ENCODE assay signal across 1 cellular context in the genomic region with DNA sequence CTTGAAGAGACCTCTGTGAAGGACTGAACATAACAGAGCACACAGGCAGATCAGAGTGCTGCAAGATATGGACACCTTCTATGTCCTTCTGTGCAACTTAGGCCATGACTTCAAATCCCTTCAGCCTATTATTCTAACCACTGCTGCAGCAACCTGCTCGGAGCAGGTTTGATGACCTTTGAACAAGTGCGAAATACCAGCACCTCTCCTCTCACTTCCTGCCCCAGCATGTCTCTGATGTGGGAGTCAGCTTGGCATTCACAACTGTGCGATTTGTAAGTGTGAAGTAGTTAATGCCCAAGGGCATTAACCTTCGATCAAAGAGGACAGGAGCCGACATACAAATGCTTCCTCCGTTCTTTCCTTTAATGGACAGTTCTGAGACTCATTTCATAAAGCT.
TF ChIP-seq lines count a peak whose summit lies in the region.

No MANE protein-coding gene starts in this region.

TF ChIP-seq in K562, 482 proteins besides CTCF, POLR2A, EP300 and RAD21:
- TF ChIP-seq, protein P1, sequence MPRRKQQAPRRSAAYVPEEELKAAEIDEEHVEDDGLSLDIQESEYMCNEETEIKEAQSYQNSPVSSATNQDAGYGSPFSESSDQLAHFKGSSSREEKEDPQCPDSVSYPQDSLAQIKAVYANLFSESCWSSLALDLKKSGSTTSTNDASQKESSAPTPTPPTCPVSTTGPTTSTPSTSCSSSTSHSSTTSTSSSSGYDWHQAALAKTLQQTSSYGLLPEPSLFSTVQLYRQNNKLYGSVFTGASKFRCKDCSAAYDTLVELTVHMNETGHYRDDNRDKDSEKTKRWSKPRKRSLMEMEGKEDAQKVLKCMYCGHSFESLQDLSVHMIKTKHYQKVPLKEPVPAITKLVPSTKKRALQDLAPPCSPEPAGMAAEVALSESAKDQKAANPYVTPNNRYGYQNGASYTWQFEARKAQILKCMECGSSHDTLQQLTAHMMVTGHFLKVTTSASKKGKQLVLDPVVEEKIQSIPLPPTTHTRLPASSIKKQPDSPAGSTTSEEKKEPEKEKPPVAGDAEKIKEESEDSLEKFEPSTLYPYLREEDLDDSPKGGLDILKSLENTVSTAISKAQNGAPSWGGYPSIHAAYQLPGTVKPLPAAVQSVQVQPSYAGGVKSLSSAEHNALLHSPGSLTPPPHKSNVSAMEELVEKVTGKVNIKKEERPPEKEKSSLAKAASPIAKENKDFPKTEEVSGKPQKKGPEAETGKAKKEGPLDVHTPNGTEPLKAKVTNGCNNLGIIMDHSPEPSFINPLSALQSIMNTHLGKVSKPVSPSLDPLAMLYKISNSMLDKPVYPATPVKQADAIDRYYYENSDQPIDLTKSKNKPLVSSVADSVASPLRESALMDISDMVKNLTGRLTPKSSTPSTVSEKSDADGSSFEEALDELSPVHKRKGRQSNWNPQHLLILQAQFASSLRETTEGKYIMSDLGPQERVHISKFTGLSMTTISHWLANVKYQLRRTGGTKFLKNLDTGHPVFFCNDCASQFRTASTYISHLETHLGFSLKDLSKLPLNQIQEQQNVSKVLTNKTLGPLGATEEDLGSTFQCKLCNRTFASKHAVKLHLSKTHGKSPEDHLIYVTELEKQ (CRISPR knock-in tag; IDR thresholded peaks at IDR 0.05): no peak
- TF ChIP-seq, protein P2, sequence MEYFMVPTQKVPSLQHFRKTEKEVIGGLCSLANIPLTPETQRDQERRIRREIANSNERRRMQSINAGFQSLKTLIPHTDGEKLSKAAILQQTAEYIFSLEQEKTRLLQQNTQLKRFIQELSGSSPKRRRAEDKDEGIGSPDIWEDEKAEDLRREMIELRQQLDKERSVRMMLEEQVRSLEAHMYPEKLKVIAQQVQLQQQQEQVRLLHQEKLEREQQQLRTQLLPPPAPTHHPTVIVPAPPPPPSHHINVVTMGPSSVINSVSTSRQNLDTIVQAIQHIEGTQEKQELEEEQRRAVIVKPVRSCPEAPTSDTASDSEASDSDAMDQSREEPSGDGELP (CRISPR knock-in tag; IDR thresholded peaks at IDR 0.05; ENCODE audit: borderline replicate concordance): no peak
- TF ChIP-seq SNIP1 (IDR thresholded peaks at IDR 0.05; ENCODE audit: low read depth): no peak
- TF ChIP-seq ZNF589 (CRISPR knock-in tag; IDR thresholded peaks at IDR 0.05; ENCODE audit: low read depth): no peak
- no peak for TF ChIP-seq ZNF785 (CRISPR knock-in tag; IDR thresholded peaks at IDR 0.05)
- TF ChIP-seq ZNF217 (CRISPR knock-in tag; IDR thresholded peaks at IDR 0.05): no peak
- no peak for TF ChIP-seq CCNT2 (IDR thresholded peaks at IDR 0.05; ENCODE audit: borderline replicate concordance, extremely low read depth, insufficient read length, low read depth, low read length)
- TF ChIP-seq KDM2B (CRISPR knock-in tag; IDR thresholded peaks at IDR 0.05): no peak
- TF ChIP-seq TAF9B (IDR thresholded peaks at IDR 0.05; ENCODE audit: partially characterized antibody): no peak
- no peak for TF ChIP-seq ZNF253 (CRISPR knock-in tag; conservative IDR thresholded peaks at IDR 0.05)
- TF ChIP-seq CHD1 (IDR thresholded peaks at IDR 0.05; ENCODE audit: low read length): no peak
- no peak for TF ChIP-seq ESRRB (CRISPR knock-in tag; IDR thresholded peaks at IDR 0.05; ENCODE audit: borderline replicate concordance)
- no peak for TF ChIP-seq HSF4 (CRISPR knock-in tag; IDR thresholded peaks at IDR 0.05; ENCODE audit: borderline replicate concordance)
- no peak for TF ChIP-seq PTBP1 (IDR thresholded peaks at IDR 0.05; ENCODE audit: low read depth, low read length)
- no peak for TF ChIP-seq NRF1 (conservative IDR thresholded peaks at IDR 0.05 in 1 of 2, IDR thresholded peaks at IDR 0.05 in 1 of 2)
- no peak for TF ChIP-seq POU5F1 (IDR thresholded peaks at IDR 0.05; ENCODE audit: borderline replicate concordance, low read depth, low read length, partially characterized antibody)
- TF ChIP-seq, protein P3, sequence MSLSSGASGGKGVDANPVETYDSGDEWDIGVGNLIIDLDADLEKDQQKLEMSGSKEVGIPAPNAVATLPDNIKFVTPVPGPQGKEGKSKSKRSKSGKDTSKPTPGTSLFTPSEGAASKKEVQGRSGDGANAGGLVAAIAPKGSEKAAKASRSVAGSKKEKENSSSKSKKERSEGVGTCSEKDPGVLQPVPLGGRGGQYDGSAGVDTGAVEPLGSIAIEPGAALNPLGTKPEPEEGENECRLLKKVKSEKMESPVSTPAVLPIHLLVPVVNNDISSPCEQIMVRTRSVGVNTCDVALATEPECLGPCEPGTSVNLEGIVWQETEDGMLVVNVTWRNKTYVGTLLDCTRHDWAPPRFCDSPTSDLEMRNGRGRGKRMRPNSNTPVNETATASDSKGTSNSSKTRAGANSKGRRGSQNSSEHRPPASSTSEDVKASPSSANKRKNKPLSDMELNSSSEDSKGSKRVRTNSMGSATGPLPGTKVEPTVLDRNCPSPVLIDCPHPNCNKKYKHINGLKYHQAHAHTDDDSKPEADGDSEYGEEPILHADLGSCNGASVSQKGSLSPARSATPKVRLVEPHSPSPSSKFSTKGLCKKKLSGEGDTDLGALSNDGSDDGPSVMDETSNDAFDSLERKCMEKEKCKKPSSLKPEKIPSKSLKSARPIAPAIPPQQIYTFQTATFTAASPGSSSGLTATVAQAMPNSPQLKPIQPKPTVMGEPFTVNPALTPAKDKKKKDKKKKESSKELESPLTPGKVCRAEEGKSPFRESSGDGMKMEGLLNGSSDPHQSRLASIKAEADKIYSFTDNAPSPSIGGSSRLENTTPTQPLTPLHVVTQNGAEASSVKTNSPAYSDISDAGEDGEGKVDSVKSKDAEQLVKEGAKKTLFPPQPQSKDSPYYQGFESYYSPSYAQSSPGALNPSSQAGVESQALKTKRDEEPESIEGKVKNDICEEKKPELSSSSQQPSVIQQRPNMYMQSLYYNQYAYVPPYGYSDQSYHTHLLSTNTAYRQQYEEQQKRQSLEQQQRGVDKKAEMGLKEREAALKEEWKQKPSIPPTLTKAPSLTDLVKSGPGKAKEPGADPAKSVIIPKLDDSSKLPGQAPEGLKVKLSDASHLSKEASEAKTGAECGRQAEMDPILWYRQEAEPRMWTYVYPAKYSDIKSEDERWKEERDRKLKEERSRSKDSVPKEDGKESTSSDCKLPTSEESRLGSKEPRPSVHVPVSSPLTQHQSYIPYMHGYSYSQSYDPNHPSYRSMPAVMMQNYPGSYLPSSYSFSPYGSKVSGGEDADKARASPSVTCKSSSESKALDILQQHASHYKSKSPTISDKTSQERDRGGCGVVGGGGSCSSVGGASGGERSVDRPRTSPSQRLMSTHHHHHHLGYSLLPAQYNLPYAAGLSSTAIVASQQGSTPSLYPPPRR (CRISPR knock-in tag; IDR thresholded peaks at IDR 0.05; ENCODE audit: borderline replicate concordance): no peak
